ENCODE assay signal across 25 cellular contexts in genomic region chr11:72229925-72230763, GRCh38. TPM values are rescaled to one million over a fixed set of nuclear protein-coding genes. Genes with fewer than 3 reads are reported as not detected.
DNase-seq lines count a peak whose midpoint lies in the region; ATAC-seq, FAIRE-seq and TF ChIP-seq lines count a peak whose summit lies in the region.
"Had no signal": no experiment of that assay in that cellular context is flagged by ENCODE, and none has a peak within 500 bp of the region (broad histone marks: within the 10 kb centered on the region; RNA-seq: fewer than 3 reads in every experiment).

No MANE protein-coding gene starts in this region.

- H3K27ac ChIP-seq in GM12878 (ENCODE audit: control insufficient read depth, insufficient read depth): no peak overlapping the region
- H3K27ac ChIP-seq in neuronal stem cell (replicated peaks; ENCODE audit: low read length): no peak overlapping the region
- H3K27ac ChIP-seq: neutrophil, WERI-Rb-1 had no signal

- no peak overlapping the region for H2AK5ac ChIP-seq in neuronal stem cell (ENCODE audit: low read depth, low read length)

- H4K20me1 ChIP-seq in GM12878 (ENCODE audit: control insufficient read depth, insufficient read depth): no peaks in the 10 kb centered on the region; the same call in 1 of the 2 replicates

- H3K9me3 ChIP-seq in GM12878 (replicated peaks; ENCODE audit: control insufficient read depth, insufficient read depth, low read length) (no peaks in the 10 kb centered on the region), neuronal stem cell (replicated peaks in 1 of 2; ENCODE audit: control insufficient read depth in 2 of 2, insufficient read depth in 1 of 2, low read depth in 1 of 2, low read length in 2 of 2) (no peaks in the 10 kb centered on the region)
- H3K9me3 ChIP-seq: heart right ventricle, right atrium auricular region had no signal

- TF ChIP-seq RAD21 in GM12878 (IDR thresholded peaks at IDR 0.05; ENCODE audit: insufficient read depth, low read depth, low read length): no peak

- TF ChIP-seq CTCF in GM13977 (IDR thresholded peaks at IDR 0.05; ENCODE audit: extremely low read depth, insufficient read depth, missing control alignments): no peak
- no peak for TF ChIP-seq CTCF in GM12878 (IDR thresholded peaks at IDR 0.05 in 2 of 3, conservative IDR thresholded peaks at IDR 0.05 in 1 of 3; ENCODE audit: control insufficient read depth in 2 of 3, extremely low read depth in 1 of 3, insufficient read depth in 1 of 3, low read depth in 3 of 3, low read length in 3 of 3)

- no peak overlapping the region for H3K4me3 Mint-ChIP-seq in stimulated activated naive CD8-positive, alpha-beta T cell treated with anti-CD3 and anti-CD28 coated beads, Interleukin-15, amount 100 ng/mL, for 72 hours
- H3K4me3 Mint-ChIP-seq: CD4-positive, alpha-beta T cell; stimulated activated naive CD8-positive, alpha-beta T cell treated with anti-CD3 and anti-CD28 coated beads, Interleukin-15, Interleukin-2, amounts not matched to agents 100 ng/mL and 50 ng/mL, for 24 hours; T-cell had no signal

- H2AFZ ChIP-seq in GM12878 (ENCODE audit: control insufficient read depth, low read depth, low read length) (no peak overlapping the region), neuronal stem cell (ENCODE audit: low read length) (no peak overlapping the region)

- FAIRE-seq in GM12878 (lab: Jason Lieb, UNC): no peak
- FAIRE-seq: GM18507, keratinocyte had no signal

- POLR2A ChIA-PET in GM12878 (lab: Charles Lee): no interaction called here

- H3K27me3 Mint-ChIP-seq in stimulated activated naive CD8-positive, alpha-beta T cell treated with anti-CD3 and anti-CD28 coated beads, Interleukin-15, amount 100 ng/mL, for 72 hours: no peaks in the 10 kb centered on the region
- H3K27me3 Mint-ChIP-seq: CD4-positive, alpha-beta T cell; stimulated activated naive CD8-positive, alpha-beta T cell treated with anti-CD3 and anti-CD28 coated beads, Interleukin-15, Interleukin-2, amounts not matched to agents 100 ng/mL and 50 ng/mL, for 24 hours; T-cell had no signal

- peaks cover 37% of the 10 kb centered on the region for H3K4me1 Mint-ChIP-seq in stimulated activated naive CD8-positive, alpha-beta T cell treated with anti-CD3 and anti-CD28 coated beads, Interleukin-15, amount 100 ng/mL, for 72 hours

- intact Hi-C loops in GM12878 (cut with micrococcal nuclease; ENCODE audit: unreplicated experiment): no loop called here

- H2BK120ac ChIP-seq in neuronal stem cell (ENCODE audit: low read depth, low read length): no peak overlapping the region

- H3K9me3 Mint-ChIP-seq in stimulated activated naive CD8-positive, alpha-beta T cell treated with anti-CD3 and anti-CD28 coated beads, Interleukin-15, amount 100 ng/mL, for 72 hours: no peaks in the 10 kb centered on the region
- H3K9me3 Mint-ChIP-seq: activated T-helper 2 cell treated with anti-CD3 and anti-CD28 coated beads, Interferon-gamma antibody, Interleukin-2, Interleukin-4, amounts not matched to agents 10 μg/mL and 5 μg/mL and 100 μg/mL, durations not matched to agents 14 hours and 24 hours and 36 hours; CD4-positive, alpha-beta T cell; stimulated activated naive CD8-positive, alpha-beta T cell treated with anti-CD3 and anti-CD28 coated beads, Interleukin-15, Interleukin-2, amounts not matched to agents 100 ng/mL and 50 ng/mL, for 24 hours; T-cell had no signal

- H3K23ac ChIP-seq in neuronal stem cell (ENCODE audit: low read depth, low read length, poor library complexity): peak overlapping the region; percentile 1

- SMC1A ChIA-PET in GM12878 (lab: Charles Lee; ENCODE audit: uncharacterized antibody, unreplicated experiment): no interaction called here

- H3K4ac ChIP-seq in neuronal stem cell (ENCODE audit: low read length): no peak overlapping the region

- no peak overlapping the region for H4K8ac ChIP-seq in neuronal stem cell (ENCODE audit: low read depth, low read length)

- H3K27ac Mint-ChIP-seq in stimulated activated naive CD8-positive, alpha-beta T cell treated with anti-CD3 and anti-CD28 coated beads, Interleukin-15, amount 100 ng/mL, for 72 hours: no peak overlapping the region
- H3K27ac Mint-ChIP-seq: activated T-helper 2 cell treated with anti-CD3 and anti-CD28 coated beads, Interferon-gamma antibody, Interleukin-2, Interleukin-4, amounts not matched to agents 10 μg/mL and 5 μg/mL and 100 μg/mL, durations not matched to agents 14 hours and 24 hours and 36 hours; CD4-positive, alpha-beta T cell; stimulated activated naive CD8-positive, alpha-beta T cell treated with anti-CD3 and anti-CD28 coated beads, Interleukin-15, Interleukin-2, amounts not matched to agents 100 ng/mL and 50 ng/mL, for 24 hours; T-cell had no signal

- no TSS peak for BruUV-seq in GM12878 (replicated peaks; lab: Mats Ljungman, UMichigan)

- peaks cover 22 to 31% of the 10 kb centered on the region in 2 experiments; a peak in 3 of 4 replicates for H3K36me3 ChIP-seq in GM12878 (ENCODE audit: control insufficient read depth in 2 of 2, insufficient read depth in 2 of 2, low read length in 1 of 2)
- H3K36me3 ChIP-seq in neuronal stem cell (replicated peaks in 1 of 2; ENCODE audit: control insufficient read depth in 2 of 2, insufficient read depth in 2 of 2, low read length in 2 of 2): peaks cover 63 to 90% of the 10 kb centered on the region in 2 donors

- H3K9ac ChIP-seq in GM12878 (ENCODE audit: control insufficient read depth, insufficient read depth, low read length) (no peak overlapping the region), neuronal stem cell (ENCODE audit: low read depth, low read length, poor library complexity) (no peak overlapping the region)

- peak; percentile 16 for DNase-seq in GM13977 (ENCODE audit: low spot score)
- no peak for DNase-seq in GM12878 (ENCODE audit: low read depth, low spot score)
- no peak for DNase-seq in neuronal stem cell (ENCODE audit: low spot score)
- no peak for DNase-seq in stimulated activated naive CD8-positive, alpha-beta T cell treated with anti-CD3 and anti-CD28 coated beads, Interleukin-15, amount 100 ng/mL, for 72 hours
- no peak for DNase-seq in DMS79 (lab: John Stamatoyannopoulos, UW)
- DNase-seq in T1000 (lab: John Stamatoyannopoulos, UW): no peak
- DNase-seq: DMS53; effector memory CD4-positive, alpha-beta T cell; KBM-7; NCI-H2029; NCI-H510A; WERI-Rb-1 had no signal

- H4K91ac ChIP-seq in neuronal stem cell (ENCODE audit: low read depth, low read length, poor library complexity): no peak overlapping the region

- H3K14ac ChIP-seq in neuronal stem cell (ENCODE audit: low read length): no peak overlapping the region

- H2BK5ac ChIP-seq in neuronal stem cell (ENCODE audit: low read length): no peak overlapping the region

- ATAC-seq in GM12878: no peak
- ATAC-seq in stimulated activated naive CD8-positive, alpha-beta T cell treated with anti-CD3 and anti-CD28 coated beads, Interleukin-15, amount 100 ng/mL, for 72 hours: no peak
- ATAC-seq: heart right ventricle, T-cell had no signal

- TF ChIP-seq POLR2A in GM12878 (IDR thresholded peaks at IDR 0.05; ENCODE audit: low read depth, low read length): peak; percentile 31; the same call in 1 of the 2 replicates

- no peak overlapping the region for H3K18ac ChIP-seq in neuronal stem cell (ENCODE audit: low read length)

- no peak for TF ChIP-seq EP300 in GM12878 (IDR thresholded peaks at IDR 0.05; ENCODE audit: borderline replicate concordance in 1 of 2, control insufficient read depth in 1 of 2, low read depth in 2 of 2, low read length in 2 of 2)

- no peak overlapping the region for H3K4me3 ChIP-seq in GM12878
- no peak overlapping the region for H3K4me3 ChIP-seq in neuronal stem cell (ENCODE audit: low read length in 2 of 2)
- H3K4me3 ChIP-seq: heart right ventricle, right atrium auricular region had no signal

- H2BK12ac ChIP-seq in neuronal stem cell (ENCODE audit: low read length): no peak overlapping the region

- H3K79me1 ChIP-seq in neuronal stem cell (ENCODE audit: low read depth, low read length): peaks cover 14% of the 10 kb centered on the region

- CTCF ChIA-PET in GM12878 (lab: Yijun Ruan, JAX): no interaction called here

- no peak overlapping the region for H2BK15ac ChIP-seq in neuronal stem cell (ENCODE audit: low read length)

- in situ Hi-C loops in GM13977 (cut with MboI; ENCODE audit: low pct_unique_long_range_greater_than_20kb, low sequenced_read_pairs, unreplicated experiment) (no loop called here), GM12878 (cut with MboI) (no loop called here)

- H3K4me2 ChIP-seq in GM12878 (ENCODE audit: control insufficient read depth, insufficient read depth) (no peak overlapping the region), neuronal stem cell (ENCODE audit: insufficient read depth, low read length, poor library complexity, severe bottlenecking) (no peak overlapping the region)

- 92% methylated on average over 18 of the region's 21 CpGs for WGBS in GM12878 (ENCODE audit: insufficient coverage, insufficient replicate concordance, low lambda C conversion rate, missing lambda C conversion rate)
- WGBS in neuronal stem cell (ENCODE audit: extremely low coverage in 2 of 2, insufficient read length in 2 of 2, insufficient replicate concordance in 1 of 2), 2 donors: no CpG with 5 or more reads among the region's 21 CpGs

- RAD21 ChIA-PET in GM12878 (lab: Charles Lee; ENCODE audit: unreplicated experiment): no interaction called here

- H3K4me1 ChIP-seq in GM12878 (ENCODE audit: control insufficient read depth, insufficient read depth, low read length): peaks cover 8% of the 10 kb centered on the region
- H3K4me1 ChIP-seq in neuronal stem cell (ENCODE audit: control insufficient read depth in 2 of 2, insufficient read depth in 1 of 2, low read depth in 1 of 2, low read length in 2 of 2): peaks cover 2 to 12% of the 10 kb centered on the region in 2 donors

- H3K27me3 ChIP-seq in GM12878 (replicated peaks in 1 of 2; ENCODE audit: control insufficient read depth in 2 of 2, insufficient read depth in 2 of 2, low read length in 1 of 2) (no peaks in the 10 kb centered on the region), neuronal stem cell (ENCODE audit: control insufficient read depth in 3 of 3, insufficient read depth in 3 of 3, low read depth in 1 of 3, low read length in 3 of 3) (no peaks in the 10 kb centered on the region)
- H3K27me3 ChIP-seq: heart right ventricle, neutrophil, right atrium auricular region had no signal

- H3K79me2 ChIP-seq in GM12878 (ENCODE audit: control insufficient read depth, insufficient read depth, low read length): peaks cover 14% of the 10 kb centered on the region

RNA-seq across cellular contexts. Expression of gene INPPL1, which starts 5.6 kb away (rescaled TPM):
- 149 and 152 TPM in 2 replicates for total RNA-seq in GM12878 (2013; cell fraction: nucleolus; rRNA removed)
- 62.3 and 66.3 TPM in 2 replicates for total RNA-seq in GM12878 (2014; rRNA removed)
- 32.1 and 33.1 TPM in 2 replicates for total RNA-seq in GM12878 (2014; rRNA removed; fragmentation: Illumina TruSeq; extraction: Trizol)
- 110 and 116 TPM in 2 replicates for total RNA-seq in GM12878 (2021)
- 39.6 TPM for polyA plus RNA-seq in GM12878 (2011; ENCODE audit: low read depth)
- polyA plus RNA-seq in GM12878 (2011; rRNA removed): 36.2 and 68.8 TPM in 2 replicates
- 45.3 and 59.8 TPM in 2 replicates for polyA plus RNA-seq in GM12878 (2011; cell fraction: cytosol; rRNA removed)
- polyA plus RNA-seq in GM12878 (2011; cell fraction: nucleus; rRNA removed): 613 and 647 TPM in 2 replicates
- polyA plus RNA-seq in GM12878 (2012): 71.7 and 110 TPM in 2 replicates
- polyA plus RNA-seq in GM12878 (2014; fragmentation: Illumina TruSeq; extraction: Trizol): 54.7 and 62.3 TPM in 2 replicates
- 1 to 10 TPM in 1 of 2 experiments, under 1 TPM in 1; 0.47 to 1.0 TPM for polyA plus RNA-seq in GM12878 (2014; fragmentation: Nextera tagmentation; extraction: Ambion mirVana)
- 77.5 and 94.4 TPM in 2 replicates for polyA plus RNA-seq in GM12878 (2014; rRNA removed)
- 10 to 100 TPM in 1 of 2 experiments, 1 to 10 TPM in 1; 9.7 to 20.0 TPM for polyA plus RNA-seq in GM12878 (2016; fragmentation: Nextera tagmentation; extraction: Ambion mirVana)
- 70.7 and 93.0 TPM in 2 replicates for polyA minus RNA-seq in GM12878 (2011; rRNA and poly(A)+ RNA removed)
- polyA minus RNA-seq in GM12878 (2011; cell fraction: cytosol; rRNA and poly(A)+ RNA removed): 52.8 and 55.7 TPM in 2 replicates
- 158 and 247 TPM in 2 replicates for polyA minus RNA-seq in GM12878 (2011; cell fraction: nucleus; rRNA and poly(A)+ RNA removed)
- polyA plus RNA-seq in neuronal stem cell (2013, experiment 1 of 2): 73.7 TPM
- polyA plus RNA-seq in neuronal stem cell (2013, experiment 2 of 2): 71.0 TPM

RNA-seq across cellular contexts. Expression of gene FOLR2, which starts 13.6 kb away (rescaled TPM):
- not detected in 2 replicates for total RNA-seq in GM12878 (2013; cell fraction: nucleolus; rRNA removed)
- total RNA-seq in GM12878 (2014; rRNA removed) (2.7 and 3.5 TPM in 2 replicates), GM12878 (2014; rRNA removed; fragmentation: Illumina TruSeq; extraction: Trizol) (1.9 and 2.2 TPM in 2 replicates), GM12878 (2021) (1.4 and 1.5 TPM in 2 replicates)
- polyA plus RNA-seq in GM12878 (2011; ENCODE audit: low read depth): 1.5 TPM
- polyA plus RNA-seq in GM12878 (2011; rRNA removed) (0.10 TPM in 1 of 2 replicates, not detected in the other), GM12878 (2014; fragmentation: Illumina TruSeq; extraction: Trizol) (1.6 and 2.0 TPM in 2 replicates), GM12878 (2014; fragmentation: Nextera tagmentation; extraction: Ambion mirVana) (10 to 100 TPM; 11.0 to 11.1 TPM), GM12878 (2014; rRNA removed) (3.2 and 3.7 TPM in 2 replicates), GM12878 (2016; fragmentation: Nextera tagmentation; extraction: Ambion mirVana) (1 to 10 TPM; 1.2 to 1.6 TPM)
- polyA plus RNA-seq in GM12878 (2011; cell fraction: cytosol; rRNA removed): 0.12 and 0.25 TPM in 2 replicates
- 0.21 and 0.54 TPM in 2 replicates for polyA plus RNA-seq in GM12878 (2011; cell fraction: nucleus; rRNA removed)
- 1.7 and 1.9 TPM in 2 replicates for polyA plus RNA-seq in GM12878 (2012)
- polyA minus RNA-seq in GM12878 (2011; rRNA and poly(A)+ RNA removed): not detected in 2 replicates
- polyA minus RNA-seq in GM12878 (2011; cell fraction: cytosol; rRNA and poly(A)+ RNA removed): not detected in 2 replicates
- not detected in 2 replicates for polyA minus RNA-seq in GM12878 (2011; cell fraction: nucleus; rRNA and poly(A)+ RNA removed)
- polyA plus RNA-seq in neuronal stem cell (2013, experiment 1 of 2): not detected
- polyA plus RNA-seq in neuronal stem cell (2013, experiment 2 of 2): not detected
- total RNA-seq: activated CD8-positive, alpha-beta memory T cell treated with anti-CD3 and anti-CD28 coated beads for 36 hours; activated T-helper 2 cell treated with anti-CD3 and anti-CD28 coated beads, Interferon-gamma antibody, Interleukin-2, Interleukin-4, amounts not matched to agents 10 μg/mL and 5 μg/mL and 100 μg/mL, durations not matched to agents 14 hours and 24 hours and 36 hours; CD4-positive, alpha-beta T cell; fibroblast of lung; H4; T-cell had no signal
- polyA plus RNA-seq: AG04450, fibroblast of lung, keratinocyte had no signal

RNA-seq across cellular contexts. Expression of gene PHOX2A, which starts 13.8 kb away (rescaled TPM):
- total RNA-seq in GM12878 (2013; cell fraction: nucleolus; rRNA removed): not detected in 2 replicates
- not detected in 2 replicates for total RNA-seq in GM12878 (2014; rRNA removed)
- total RNA-seq in GM12878 (2014; rRNA removed; fragmentation: Illumina TruSeq; extraction: Trizol): not detected in 2 replicates
- total RNA-seq in GM12878 (2021): not detected in 2 replicates
- not detected for polyA plus RNA-seq in GM12878 (2011; ENCODE audit: low read depth)
- not detected in 2 replicates for polyA plus RNA-seq in GM12878 (2011; rRNA removed)
- polyA plus RNA-seq in GM12878 (2011; cell fraction: cytosol; rRNA removed): not detected in 2 replicates
- polyA plus RNA-seq in GM12878 (2011; cell fraction: nucleus; rRNA removed): not detected in 2 replicates
- not detected in 2 replicates for polyA plus RNA-seq in GM12878 (2012)
- not detected in 2 replicates for polyA plus RNA-seq in GM12878 (2014; fragmentation: Illumina TruSeq; extraction: Trizol)
- not detected for polyA plus RNA-seq in GM12878 (2014; fragmentation: Nextera tagmentation; extraction: Ambion mirVana)
- polyA plus RNA-seq in GM12878 (2014; rRNA removed): not detected in 2 replicates
- not detected for polyA plus RNA-seq in GM12878 (2016; fragmentation: Nextera tagmentation; extraction: Ambion mirVana)
- polyA minus RNA-seq in GM12878 (2011; rRNA and poly(A)+ RNA removed): not detected in 2 replicates
- not detected in 2 replicates for polyA minus RNA-seq in GM12878 (2011; cell fraction: cytosol; rRNA and poly(A)+ RNA removed)
- not detected in 2 replicates for polyA minus RNA-seq in GM12878 (2011; cell fraction: nucleus; rRNA and poly(A)+ RNA removed)
- 0.10 TPM for polyA plus RNA-seq in neuronal stem cell (2013, experiment 1 of 2)
- 0.18 TPM for polyA plus RNA-seq in neuronal stem cell (2013, experiment 2 of 2)
- total RNA-seq: activated CD8-positive, alpha-beta memory T cell treated with anti-CD3 and anti-CD28 coated beads for 36 hours; activated T-helper 2 cell treated with anti-CD3 and anti-CD28 coated beads, Interferon-gamma antibody, Interleukin-2, Interleukin-4, amounts not matched to agents 10 μg/mL and 5 μg/mL and 100 μg/mL, durations not matched to agents 14 hours and 24 hours and 36 hours; CD4-positive, alpha-beta T cell; fibroblast of lung; H4; heart right ventricle; right atrium auricular region; T-cell had no signal
- polyA plus RNA-seq: AG04450, fibroblast of lung, heart right ventricle, keratinocyte had no signal

RNA-seq across cellular contexts. Expression of gene FOLR1, which starts 38.2 kb away (rescaled TPM):
- not detected in 2 replicates for total RNA-seq in GM12878 (2013; cell fraction: nucleolus; rRNA removed)
- total RNA-seq in GM12878 (2014; rRNA removed) (not detected in 2 replicates), GM12878 (2014; rRNA removed; fragmentation: Illumina TruSeq; extraction: Trizol) (not detected in 2 replicates), GM12878 (2021) (not detected in 2 replicates)
- polyA plus RNA-seq in GM12878 (2011; ENCODE audit: low read depth): not detected
- polyA plus RNA-seq in GM12878 (2011; rRNA removed) (not detected in 2 replicates), GM12878 (2014; fragmentation: Illumina TruSeq; extraction: Trizol) (not detected in 2 replicates), GM12878 (2014; fragmentation: Nextera tagmentation; extraction: Ambion mirVana) (not detected), GM12878 (2014; rRNA removed) (not detected in 2 replicates), GM12878 (2016; fragmentation: Nextera tagmentation; extraction: Ambion mirVana) (not detected)
- polyA plus RNA-seq in GM12878 (2011; cell fraction: cytosol; rRNA removed): not detected in 2 replicates
- polyA plus RNA-seq in GM12878 (2011; cell fraction: nucleus; rRNA removed): not detected in 2 replicates
- not detected in 2 replicates for polyA plus RNA-seq in GM12878 (2012)
- polyA minus RNA-seq in GM12878 (2011; rRNA and poly(A)+ RNA removed): not detected in 2 replicates
- polyA minus RNA-seq in GM12878 (2011; cell fraction: cytosol; rRNA and poly(A)+ RNA removed): 2.0 and 2.7 TPM in 2 replicates
- polyA minus RNA-seq in GM12878 (2011; cell fraction: nucleus; rRNA and poly(A)+ RNA removed): 0.97 and 1.3 TPM in 2 replicates
- polyA plus RNA-seq in neuronal stem cell (2013, experiment 1 of 2): 10.5 TPM
- 11.0 TPM for polyA plus RNA-seq in neuronal stem cell (2013, experiment 2 of 2)
- total RNA-seq: activated CD8-positive, alpha-beta memory T cell treated with anti-CD3 and anti-CD28 coated beads for 36 hours; activated T-helper 2 cell treated with anti-CD3 and anti-CD28 coated beads, Interferon-gamma antibody, Interleukin-2, Interleukin-4, amounts not matched to agents 10 μg/mL and 5 μg/mL and 100 μg/mL, durations not matched to agents 14 hours and 24 hours and 36 hours; CD4-positive, alpha-beta T cell; fibroblast of lung; right atrium auricular region had no signal
